20 cellular contexts compared by ENCODE assay signal in genomic region chr3:13894096-13894811, GRCh38. TPM values are rescaled to one million over a fixed set of nuclear protein-coding genes. Genes with fewer than 3 reads are reported as not detected.
DNase-seq lines count a peak whose midpoint lies in the region; ATAC-seq and TF ChIP-seq lines count a peak whose summit lies in the region.
"Had no signal": no experiment of that assay in that cellular context is flagged by ENCODE, and none has a peak within 500 bp of the region (broad histone marks: within the 10 kb centered on the region; RNA-seq: fewer than 3 reads in every experiment).

No MANE protein-coding gene starts in this region.

- H3K36me3 Mint-ChIP-seq in activated CD4-positive, alpha-beta T cell treated with anti-CD3 and anti-CD28 coated beads, Interleukin-2, amount 10 ng/mL, durations not matched to agents 24 days and 14 days (ENCODE audit: low read depth), result peaks cover 1% of the 10 kb centered on the region
- H3K36me3 Mint-ChIP-seq in glutamatergic neuron (ENCODE audit: unreplicated experiment) (peaks cover 2% of the 10 kb centered on the region), progenitor cell of endocrine pancreas (ENCODE audit: insufficient read depth) (peaks cover 2% of the 10 kb centered on the region)
- H3K36me3 Mint-ChIP-seq: activated naive CD8-positive, alpha-beta T cell treated with anti-CD3 and anti-CD28 coated beads, Interleukin-2, amount 10 ng/mL, durations not matched to agents 7 days and 5 days had no signal

- 40% methylated on average over 10 of the region's 13 CpGs; no CpG with 5 or more reads in 1 of the 2 experiments for WGBS in IMR-90 (ENCODE audit: extremely low coverage in 2 of 2, insufficient read length in 1 of 2), 2 experiments

- peaks cover 2% of the 10 kb centered on the region for H3K9me3 Mint-ChIP-seq in activated CD4-positive, alpha-beta T cell treated with anti-CD3 and anti-CD28 coated beads, Interleukin-2, amount 10 ng/mL, durations not matched to agents 24 days and 14 days
- peaks cover 11% of the 10 kb centered on the region for H3K9me3 Mint-ChIP-seq in glutamatergic neuron (ENCODE audit: unreplicated experiment)
- peaks cover 3% of the 10 kb centered on the region for H3K9me3 Mint-ChIP-seq in progenitor cell of endocrine pancreas (ENCODE audit: low read depth)

- peaks cover 5% of the 10 kb centered on the region; the same call in 1 of the 2 replicates for H3K9me3 ChIP-seq in IMR-90 (ENCODE audit: control insufficient read depth, insufficient read depth, low read length)
- H3K9me3 ChIP-seq: HAP-1, tibial nerve had no signal

- H3K36me3 ChIP-seq in IMR-90 (ENCODE audit: control insufficient read depth, insufficient read depth, low read length), result no peaks in the 10 kb centered on the region
- H3K36me3 ChIP-seq: HAP-1, tibial nerve had no signal

- CTCF ChIA-PET in IMR-90 (lab: Yijun Ruan, JAX), result no interaction called here

- POLR2A ChIA-PET in IMR-90 (lab: Charles Lee; ENCODE audit: unreplicated experiment), result no interaction called here

- no peak overlapping the region for H3K23ac ChIP-seq in IMR-90 (ENCODE audit: low read depth, low read length)

- H3K4me2 ChIP-seq in IMR-90 (ENCODE audit: low read depth, low read length), result no peak overlapping the region

- no peak overlapping the region for H2AK5ac ChIP-seq in IMR-90 (ENCODE audit: low read depth, low read length)

- H4K8ac ChIP-seq in IMR-90 (ENCODE audit: low read depth in 2 of 2, low read length in 2 of 2), result no peak overlapping the region

- H3K4me3 Mint-ChIP-seq in activated CD4-positive, alpha-beta T cell treated with anti-CD3 and anti-CD28 coated beads, Interleukin-2, amount 10 ng/mL, durations not matched to agents 24 days and 14 days, result peak overlapping the region; percentile 90
- H3K4me3 Mint-ChIP-seq in glutamatergic neuron (ENCODE audit: unreplicated experiment) (peak overlapping the region; percentile 92), progenitor cell of endocrine pancreas (ENCODE audit: low read depth) (peak overlapping the region; percentile 89)

- H3K27ac Mint-ChIP-seq in activated CD4-positive, alpha-beta T cell treated with anti-CD3 and anti-CD28 coated beads, Interleukin-2, amount 10 ng/mL, durations not matched to agents 24 days and 14 days, result no peak overlapping the region
- H3K27ac Mint-ChIP-seq in glutamatergic neuron (ENCODE audit: unreplicated experiment), result no peak overlapping the region
- no peak overlapping the region for H3K27ac Mint-ChIP-seq in progenitor cell of endocrine pancreas

- peaks cover 10% of the 10 kb centered on the region; the same call in 1 of the 2 replicates for H3K27me3 ChIP-seq in IMR-90 (ENCODE audit: control insufficient read depth, insufficient read depth, low read length)
- H3K27me3 ChIP-seq: hepatocyte, tibial nerve had no signal

- H3K18ac ChIP-seq in IMR-90 (ENCODE audit: low read depth, low read length), result no peak overlapping the region

- ATAC-seq in IMR-90 (ENCODE audit: low read depth), result no peak

- H2AK9ac ChIP-seq in IMR-90 (replicated peaks; ENCODE audit: low read depth, low read length, poor library complexity), result no peak overlapping the region

- H3K79me1 ChIP-seq in IMR-90 (ENCODE audit: low read depth in 1 of 2, low read length in 2 of 2), result no peaks in the 10 kb centered on the region

- in situ Hi-C loops in IMR-90 (cut with MboI; ENCODE audit: low sequenced_read_pairs), result loop anchor here (10.0 to 25.0 kb wide), 4 partner anchors 218 to 668 kb away; partner anchors contain the start of genes CHCHD4 and HDAC11

- dilution Hi-C loops in IMR-90 (cut with HindIII; ENCODE audit: low sequenced_read_pairs, unreplicated experiment), result no loop called here

- peaks cover 2% of the 10 kb centered on the region for H3K27me3 Mint-ChIP-seq in activated CD4-positive, alpha-beta T cell treated with anti-CD3 and anti-CD28 coated beads, Interleukin-2, amount 10 ng/mL, durations not matched to agents 24 days and 14 days
- peaks cover 4% of the 10 kb centered on the region for H3K27me3 Mint-ChIP-seq in glutamatergic neuron (ENCODE audit: unreplicated experiment)
- peaks cover 22% of the 10 kb centered on the region for H3K27me3 Mint-ChIP-seq in progenitor cell of endocrine pancreas

- H4K20me1 ChIP-seq in IMR-90 (ENCODE audit: insufficient read depth, low read length), result no peaks in the 10 kb centered on the region

- BruUV-seq in IMR-90 (replicated peaks; lab: Mats Ljungman, UMichigan), result no TSS peak

- no peak for TF ChIP-seq POLR2A in IMR-90 (IDR thresholded peaks at IDR 0.05; ENCODE audit: low read depth, low read length)

- no peak overlapping the region for H3K27ac ChIP-seq in IMR-90 (ENCODE audit: insufficient read depth, low read length)
- H3K27ac ChIP-seq: hepatocyte had no signal

- intact Hi-C loops in activated CD4-positive, alpha-beta T cell treated with anti-CD3 and anti-CD28 coated beads, Interleukin-2, amount 10 ng/mL, durations not matched to agents 24 days and 14 days (cut with micrococcal nuclease), result loop anchor here (2.0 to 10.0 kb wide), 2 partner anchors 13 to 541 kb away; partner anchors contain the start of gene WNT7A
- intact Hi-C loops in IMR-90 (cut with micrococcal nuclease), result no loop called here

- peaks cover 7% of the 10 kb centered on the region for H3K4me1 ChIP-seq in IMR-90 (ENCODE audit: control insufficient read depth, insufficient read depth, low read length)

- TF ChIP-seq RAD21 in IMR-90 (IDR thresholded peaks at IDR 0.05; ENCODE audit: low read length), result no peak

- DNase-seq in activated CD4-positive, alpha-beta T cell treated with anti-CD3 and anti-CD28 coated beads, Interleukin-2, amount 10 ng/mL, durations not matched to agents 24 days and 14 days, result peak; percentile 56
- DNase-seq in activated CD4-positive, alpha-beta T cell treated with anti-CD3 and anti-CD28 coated beads for 48 hours, result no peak
- DNase-seq in IMR-90 (no peak), glutamatergic neuron (no peak), progenitor cell of endocrine pancreas (ENCODE audit: low spot score, unreplicated experiment) (no peak), NCI-H1092 treated with DMSO at 0.1 percent for 48 hours (lab: John Stamatoyannopoulos, UW) (no peak), NOMO-1 treated with dmso at 0.1 percent for 144 hours (lab: John Stamatoyannopoulos, UW; ENCODE audit: unreplicated experiment) (no peak), DMS79 treated with DMSO at 0.1 percent for 48 hours (lab: John Stamatoyannopoulos, UW) (no peak)
- DNase-seq: 8988T; activated naive CD8-positive, alpha-beta T cell treated with anti-CD3 and anti-CD28 coated beads, Interleukin-2, amount 10 ng/mL, durations not matched to agents 7 days and 5 days; effector CD4-positive, alpha-beta T cell; MM.1S; stimulated activated CD4-positive, alpha-beta T cell treated with anti-CD3 and anti-CD28 coated beads, Interleukin-4, amount 100 ng/mL, for 1 hour; stimulated activated CD8-positive, alpha-beta memory T cell treated with anti-CD3 and anti-CD28 coated beads, Interleukin-4, amount 100 ng/mL, for 48 hours had no signal

- H3K9ac ChIP-seq in IMR-90 (ENCODE audit: low read depth, low read length), result no peak overlapping the region

- TF ChIP-seq CTCF in IMR-90 (conservative IDR thresholded peaks at IDR 0.05; ENCODE audit: low read depth, low read length), result no peak
- TF ChIP-seq CTCF in glutamatergic neuron (IDR thresholded peaks at IDR 0.05; ENCODE audit: partially characterized antibody, unreplicated experiment), result no peak
- no peak for TF ChIP-seq CTCF in progenitor cell of endocrine pancreas (IDR thresholded peaks at IDR 0.05; ENCODE audit: unreplicated experiment)

- H2BK20ac ChIP-seq in IMR-90 (ENCODE audit: low read depth, low read length), result no peak overlapping the region

- no peak overlapping the region for H2BK120ac ChIP-seq in IMR-90 (ENCODE audit: low read depth, low read length)

- H2AFZ ChIP-seq in IMR-90 (replicated peaks; ENCODE audit: low read length, poor library complexity), result peak overlapping the region; percentile 10

- H2BK5ac ChIP-seq in IMR-90 (ENCODE audit: low read depth, low read length, poor library complexity, severe bottlenecking), result no peak overlapping the region

- peaks cover 25% of the 10 kb centered on the region for H3K4me1 Mint-ChIP-seq in activated CD4-positive, alpha-beta T cell treated with anti-CD3 and anti-CD28 coated beads, Interleukin-2, amount 10 ng/mL, durations not matched to agents 24 days and 14 days
- H3K4me1 Mint-ChIP-seq in glutamatergic neuron (ENCODE audit: low read depth, unreplicated experiment) (peaks cover 2% of the 10 kb centered on the region), progenitor cell of endocrine pancreas (ENCODE audit: low read depth) (peaks cover 8% of the 10 kb centered on the region)

- no peak overlapping the region for H4K5ac ChIP-seq in IMR-90 (ENCODE audit: low read depth, low read length)

- H2BK15ac ChIP-seq in IMR-90 (ENCODE audit: low read depth, low read length), result no peak overlapping the region

- no peak overlapping the region for H3K4ac ChIP-seq in IMR-90 (ENCODE audit: low read depth, low read length)

- no peak overlapping the region for H3K14ac ChIP-seq in IMR-90 (replicated peaks; ENCODE audit: low read depth, low read length)

- H3K56ac ChIP-seq in IMR-90 (ENCODE audit: extremely low read depth, insufficient read depth, low read length), result no peak overlapping the region

- no peak overlapping the region for H4K91ac ChIP-seq in IMR-90 (ENCODE audit: insufficient read depth, low read depth, low read length)

- no peak overlapping the region for H3K4me3 ChIP-seq in IMR-90 (ENCODE audit: insufficient read depth, low read depth, low read length)
- H3K4me3 ChIP-seq: HAP-1, hepatocyte had no signal

- no peaks in the 10 kb centered on the region for H3K9me1 ChIP-seq in IMR-90 (ENCODE audit: insufficient read depth, low read length)

TF ChIP-seq in IMR-90, 13 proteins besides CTCF, POLR2A, EP300 and RAD21 (continues in another document):
- TF ChIP-seq USF2 (IDR thresholded peaks at IDR 0.05; ENCODE audit: low read depth, low read length) (no peak), MAFK (IDR thresholded peaks at IDR 0.05; ENCODE audit: low read depth, low read length) (no peak)

RNA-seq across cellular contexts. Expression of gene WNT7A, which starts 14.4 kb away (rescaled TPM):
- 0.05 TPM in 1 of 2 replicates, not detected in the other for total RNA-seq in activated CD4-positive, alpha-beta T cell treated with anti-CD3 and anti-CD28 coated beads, Interleukin-2, amount 10 ng/mL, durations not matched to agents 24 days and 14 days
- not detected in 2 replicates for total RNA-seq in IMR-90 (2012; rRNA removed)
- not detected in 2 replicates for polyA plus RNA-seq in IMR-90 (2012; rRNA removed)
- not detected in 2 replicates for polyA plus RNA-seq in IMR-90 (2012; cell fraction: cytosol; rRNA removed)
- polyA plus RNA-seq in IMR-90 (2012; cell fraction: nucleus; rRNA removed; ENCODE audit: low replicate concordance), result not detected in 2 replicates
- total RNA-seq in glutamatergic neuron (ENCODE audit: unreplicated experiment), result not detected
- total RNA-seq in progenitor cell of endocrine pancreas, result not detected in 2 replicates
- total RNA-seq: myocyte, right cardiac atrium had no signal
- polyA plus RNA-seq: GM12878, right cardiac atrium had no signal
